Comparison of ENCODE assay signal across 8 cellular contexts in the genomic region with DNA sequence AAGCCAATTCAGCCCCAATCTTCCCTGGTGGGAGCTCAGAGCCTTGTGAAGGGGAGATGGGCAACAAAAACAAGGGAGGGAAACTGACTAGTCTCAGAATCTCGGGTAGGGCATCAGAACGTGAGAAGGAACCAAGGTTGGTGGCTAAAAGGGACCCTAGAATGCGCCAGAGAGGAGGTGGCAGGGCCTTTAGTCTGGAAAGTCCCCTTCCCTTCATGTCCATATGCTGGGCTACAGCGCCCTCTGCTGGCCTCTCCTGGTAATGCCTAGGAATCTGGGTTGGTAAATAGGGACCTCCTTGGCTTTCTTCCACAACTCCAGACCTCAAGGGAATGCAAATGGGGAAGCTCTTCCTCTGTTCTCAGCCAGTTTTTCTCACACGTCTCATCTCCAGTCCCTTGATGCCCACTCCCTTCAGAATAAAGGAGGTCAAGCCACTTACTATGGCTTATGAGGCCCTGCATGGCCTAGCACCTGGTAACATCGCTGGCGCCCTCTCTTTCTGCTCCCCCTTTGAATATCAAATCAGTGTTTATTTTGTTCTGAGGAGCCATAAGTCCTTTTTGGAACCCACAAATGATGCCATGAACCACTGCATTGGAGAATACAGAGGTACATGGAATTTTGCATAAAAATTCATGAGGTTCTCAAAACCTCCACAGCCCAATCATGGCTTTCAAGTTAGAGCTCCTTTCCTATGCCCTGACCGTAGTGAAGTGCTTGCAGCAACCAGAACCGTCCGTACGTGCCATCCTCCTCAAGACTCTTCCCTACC. TPM values are rescaled to one million over a fixed set of nuclear protein-coding genes. Genes with fewer than 3 reads are reported as not detected.
DNase-seq lines count a peak whose midpoint lies in the region; ATAC-seq and TF ChIP-seq lines count a peak whose summit lies in the region.

No MANE protein-coding gene starts in this region.

- TF ChIP-seq CTCF in Calu3 (IDR thresholded peaks at IDR 0.05; ENCODE audit: unreplicated experiment) (peak; percentile 99), chondrocyte (IDR thresholded peaks at IDR 0.05) (peak; percentile 96)

- H3K4me3 Mint-ChIP-seq in Calu3 (ENCODE audit: low read depth, unreplicated experiment), result peak overlapping the region; percentile 91
- H3K4me3 Mint-ChIP-seq in chondrocyte (ENCODE audit: unreplicated experiment), result peak overlapping the region; percentile 94

- peak overlapping the region; percentile 94 for H3K27ac Mint-ChIP-seq in Calu3 (ENCODE audit: unreplicated experiment)
- peak overlapping the region; percentile 100 for H3K27ac Mint-ChIP-seq in chondrocyte (ENCODE audit: unreplicated experiment)

- ATAC-seq in HG02678 (IDR thresholded peaks at IDR 0.05; ENCODE audit: unreplicated experiment) (peak; percentile 34), left colon (peak; percentile 54), HG03196 (IDR thresholded peaks at IDR 0.05; ENCODE audit: unreplicated experiment) (no peak)

- H3K4me1 Mint-ChIP-seq in Calu3 (ENCODE audit: low read depth, unreplicated experiment), result peaks cover 28% of the 10 kb centered on the region
- peaks cover 43% of the 10 kb centered on the region for H3K4me1 Mint-ChIP-seq in chondrocyte (ENCODE audit: low read depth)

- DNase-seq in Calu3, result peak; percentile 95
- DNase-seq in NCI-H446 (lab: John Stamatoyannopoulos, UW), result peak; percentile 76 to 93
- peak; percentile 95 for DNase-seq in activated CD4-positive, CD25-positive, alpha-beta regulatory T cell treated with anti-CD3 and anti-CD28 coated beads, Interleukin-2, amount 50 U/mL, for 72 hours
- DNase-seq in chondrocyte (ENCODE audit: low spot score), result peak; percentile 93
- DNase-seq in left colon, result peak; percentile 86 to 96
- peak; percentile 94 to 97 for DNase-seq in stimulated activated CD4-positive, alpha-beta T cell treated with anti-CD3 and anti-CD28 coated beads, Interleukin-1b, Interleukin-23, amount 100 ng/mL, for 4 hours (ENCODE audit: low read depth in 2 of 2)

- CTCF ChIA-PET in Calu3 (lab: Charles Lee), result interaction anchor here (0.5 to 1.9 kb wide), 11 partner anchors 9 to 136 kb away, joined by 3 to 15 read pairs (median 4); partner anchors contain the start of gene HNRNPUL1

- H3K9me3 Mint-ChIP-seq in Calu3 (ENCODE audit: low read depth, unreplicated experiment) (no peaks in the 10 kb centered on the region), chondrocyte (ENCODE audit: low read depth) (no peaks in the 10 kb centered on the region)

- intact Hi-C loops in Calu3 (cut with micrococcal nuclease; ENCODE audit: unreplicated experiment) (no loop called here), left colon (cut with DNase I, micrococcal nuclease) (loop anchor here in 1 of 2 donors (10.0 kb wide), 1 partner anchor 104 kb away; no protein-coding TSS in a partner anchor)

- H3K27me3 Mint-ChIP-seq in Calu3 (ENCODE audit: unreplicated experiment) (no peaks in the 10 kb centered on the region), chondrocyte (ENCODE audit: low read depth) (no peaks in the 10 kb centered on the region)

- BruUV-seq in Calu3 (replicated peaks; lab: Mats Ljungman, UMichigan), result no TSS peak

- H3K36me3 Mint-ChIP-seq in Calu3 (ENCODE audit: insufficient read depth, unreplicated experiment) (peaks cover 87% of the 10 kb centered on the region), chondrocyte (ENCODE audit: low read depth) (peaks cover 24% of the 10 kb centered on the region)

RNA-seq across cellular contexts. Expression of gene CCDC97, which starts 1.3 kb away (rescaled TPM):
- 45.8 and 48.0 TPM in 2 replicates for total RNA-seq in Calu3 (2022)
- total RNA-seq in chondrocyte, result 21.8 to 33.2 TPM (median 25.5 TPM) in 3 replicates
- 10 to 100 TPM; 24.1 to 26.3 TPM for total RNA-seq in left colon

RNA-seq across cellular contexts. Expression of gene HNRNPUL1, which starts 44.5 kb away (rescaled TPM):
- total RNA-seq in Calu3 (2022) (320 and 370 TPM in 2 replicates), chondrocyte (158 to 195 TPM (median 161 TPM) in 3 replicates), left colon (100 to 1,000 TPM; 162 to 172 TPM)

RNA-seq across cellular contexts. Expression of gene TGFB1, which starts 45.1 kb away (rescaled TPM):
- total RNA-seq in Calu3 (2022), result 39.2 and 42.0 TPM in 2 replicates
- total RNA-seq in chondrocyte, result 188 to 197 TPM (median 195 TPM) in 3 replicates
- 10 to 100 TPM in 1 of 2 donors, 1 to 10 TPM in 1; 7.4 to 14.7 TPM for total RNA-seq in left colon

RNA-seq across cellular contexts. Expression of gene B9D2, which starts 55.3 kb away (rescaled TPM):
- total RNA-seq in Calu3 (2022), result 6.4 and 8.5 TPM in 2 replicates
- total RNA-seq in chondrocyte, result 2.0 to 3.0 TPM (median 2.6 TPM) in 3 replicates
- 1 to 10 TPM; 6.2 to 8.6 TPM for total RNA-seq in left colon
